In the genomic region with DNA sequence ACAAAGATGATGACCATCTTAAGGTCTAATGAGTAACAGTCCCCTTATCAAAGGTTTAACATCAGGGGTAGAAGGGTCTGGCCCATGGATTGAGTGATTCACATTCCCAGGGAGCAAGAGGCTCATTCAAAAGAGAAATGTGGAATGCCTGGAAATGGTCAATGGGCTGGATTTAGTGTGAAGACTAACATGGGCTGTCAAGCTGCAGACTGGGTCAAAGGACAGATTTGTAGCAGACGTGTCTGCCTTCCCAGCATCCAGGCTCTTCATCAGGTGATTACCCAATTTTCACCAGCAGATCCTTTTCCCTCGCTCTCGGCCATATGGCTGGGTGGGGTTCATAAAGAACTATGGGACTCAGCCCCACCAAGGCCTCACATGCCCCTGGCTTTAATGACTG, we compare ENCODE assay signal across 14 cellular contexts. TPM values are rescaled to one million over a fixed set of nuclear protein-coding genes. Genes with fewer than 3 reads are reported as not detected.
DNase-seq lines count a peak whose midpoint lies in the region; ATAC-seq and TF ChIP-seq lines count a peak whose summit lies in the region.
"Had no signal": no experiment of that assay in that cellular context is flagged by ENCODE, and none has a peak within 500 bp of the region (broad histone marks: within the 10 kb centered on the region; RNA-seq: fewer than 3 reads in every experiment).

No MANE protein-coding gene starts in this region.

- H3K9me3 ChIP-seq in CD4-positive, alpha-beta T cell (ENCODE audit: control insufficient read depth, low read length): no peaks in the 10 kb centered on the region
- no peaks in the 10 kb centered on the region for H3K9me3 ChIP-seq in lower lobe of right lung
- H3K9me3 ChIP-seq: BLaER1, body of pancreas, upper lobe of left lung had no signal

- no peak overlapping the region for H3K4me3 ChIP-seq in lower lobe of right lung
- H3K4me3 ChIP-seq: BLaER1, body of pancreas, upper lobe of left lung had no signal

- H3K4me3 Mint-ChIP-seq in CD4-positive, alpha-beta T cell: no peak overlapping the region
- H3K4me3 Mint-ChIP-seq in IgD-negative memory B cell: peak overlapping the region in 1 of 4 donors; percentile 27
- peak overlapping the region; percentile 73 for H3K4me3 Mint-ChIP-seq in central memory CD8-positive, alpha-beta T cell
- H3K4me3 Mint-ChIP-seq in naive B cell: peak overlapping the region in 3 of 8 donors; percentile 9 to 68 (median 20)

- H3K27ac Mint-ChIP-seq in CD4-positive, alpha-beta T cell: peak overlapping the region; percentile 91
- H3K27ac Mint-ChIP-seq in IgD-negative memory B cell (peak overlapping the region; percentile 39 to 91 (median 79)), naive B cell (peak overlapping the region; percentile 74 to 93 (median 84))
- peak overlapping the region; percentile 84 for H3K27ac Mint-ChIP-seq in central memory CD8-positive, alpha-beta T cell (ENCODE audit: low read depth)
- H3K27ac Mint-ChIP-seq: progenitor cell of endocrine pancreas had no signal

- CTCF ChIA-PET in CD4-positive, alpha-beta T cell (lab: Charles Lee): interaction anchor here (1.6 kb wide), 1 partner anchor 67 kb away, joined by 3 read pairs; no protein-coding TSS in a partner anchor

- H3K27me3 ChIP-seq in CD4-positive, alpha-beta T cell (ENCODE audit: control insufficient read depth, insufficient read depth, low read length): no peaks in the 10 kb centered on the region
- H3K27me3 ChIP-seq in lower lobe of right lung (ENCODE audit: low read depth): no peaks in the 10 kb centered on the region
- H3K27me3 ChIP-seq: BLaER1, body of pancreas, upper lobe of left lung had no signal

- no peak for DNase-seq in CD4-positive, alpha-beta T cell
- no peak for DNase-seq in central memory CD8-positive, alpha-beta T cell (ENCODE audit: low spot score in 2 of 2)
- DNase-seq in naive B cell (no peak), lower lobe of right lung (no peak), kidney tubule cell (ENCODE audit: low spot score) (no peak), activated gamma-delta T cell treated with Interleukin-2 at 50 U/mL for 16 hours (no peak)
- DNase-seq: body of pancreas, foreskin melanocyte, SIG-M5, upper lobe of left lung had no signal

- POLR2A ChIA-PET in CD4-positive, alpha-beta T cell (lab: Charles Lee): interaction anchor here (1.5 to 3.2 kb wide), 3 partner anchors 23 to 67 kb away, joined by 4 to 34 read pairs (median 8); a partner anchor contains a TSS

- intact Hi-C loops in CD4-positive, alpha-beta T cell (cut with DNase I, micrococcal nuclease): no loop called here
- intact Hi-C loops in lower lobe of right lung (cut with DNase I): no loop called here

- H3K27me3 Mint-ChIP-seq in CD4-positive, alpha-beta T cell: no peaks in the 10 kb centered on the region
- no peaks in the 10 kb centered on the region for H3K27me3 Mint-ChIP-seq in IgD-negative memory B cell
- H3K27me3 Mint-ChIP-seq in central memory CD8-positive, alpha-beta T cell: no peaks in the 10 kb centered on the region
- no peaks in the 10 kb centered on the region for H3K27me3 Mint-ChIP-seq in naive B cell
- H3K27me3 Mint-ChIP-seq: progenitor cell of endocrine pancreas had no signal

- H3K36me3 ChIP-seq in lower lobe of right lung: no peaks in the 10 kb centered on the region
- H3K36me3 ChIP-seq: upper lobe of left lung had no signal

- H3K36me3 Mint-ChIP-seq in CD4-positive, alpha-beta T cell (ENCODE audit: low read depth): no peaks in the 10 kb centered on the region
- peaks cover 3% of the 10 kb centered on the region for H3K36me3 Mint-ChIP-seq in IgD-negative memory B cell
- peaks cover 2% of the 10 kb centered on the region for H3K36me3 Mint-ChIP-seq in central memory CD8-positive, alpha-beta T cell (ENCODE audit: insufficient read depth)
- no peaks in the 10 kb centered on the region for H3K36me3 Mint-ChIP-seq in naive B cell

- H3K4me1 ChIP-seq in lower lobe of right lung: peaks cover 71% of the 10 kb centered on the region

- H3K9me3 Mint-ChIP-seq in CD4-positive, alpha-beta T cell: no peaks in the 10 kb centered on the region
- no peaks in the 10 kb centered on the region for H3K9me3 Mint-ChIP-seq in IgD-negative memory B cell
- H3K9me3 Mint-ChIP-seq in central memory CD8-positive, alpha-beta T cell: no peaks in the 10 kb centered on the region
- peaks cover 0 to 4% (median 0%) of the 10 kb centered on the region in 7 donors for H3K9me3 Mint-ChIP-seq in naive B cell

- ATAC-seq in CD4-positive, alpha-beta T cell (ENCODE audit: poor library complexity): no peak
- ATAC-seq in central memory CD8-positive, alpha-beta T cell (replicated peaks; ENCODE audit: extremely low read depth, poor library complexity, severe bottlenecking): no peak
- ATAC-seq in naive B cell (ENCODE audit: low read depth in 2 of 2) (no peak), lower lobe of right lung (no peak), HG03521 (IDR thresholded peaks at IDR 0.05; ENCODE audit: unreplicated experiment) (no peak)
- ATAC-seq: body of pancreas had no signal

- no peak for TF ChIP-seq CTCF in CD4-positive, alpha-beta T cell (IDR thresholded peaks at IDR 0.05)
- no peak for TF ChIP-seq CTCF in lower lobe of right lung (IDR thresholded peaks at IDR 0.05)

- H3K4me1 Mint-ChIP-seq in CD4-positive, alpha-beta T cell (ENCODE audit: low read depth): peaks cover 37% of the 10 kb centered on the region
- H3K4me1 Mint-ChIP-seq in IgD-negative memory B cell (peaks cover 25 to 42% (median 32%) of the 10 kb centered on the region in 3 donors), naive B cell (peaks cover 29 to 46% (median 42%) of the 10 kb centered on the region in 3 donors)
- peaks cover 48% of the 10 kb centered on the region for H3K4me1 Mint-ChIP-seq in central memory CD8-positive, alpha-beta T cell

- H3K27ac ChIP-seq in CD4-positive, alpha-beta T cell (ENCODE audit: low read depth, low read length): peak overlapping the region; percentile 26
- no peak overlapping the region for H3K27ac ChIP-seq in lower lobe of right lung
- H3K27ac ChIP-seq: BLaER1, body of pancreas had no signal

RNA-seq across cellular contexts. Expression of a gene that starts 26.8 kb away (rescaled TPM):
- total RNA-seq in CD4-positive, alpha-beta T cell: 1 to 10 TPM; 1.9 TPM
- polyA plus RNA-seq in IgD-negative memory B cell: 0.97 TPM
- 1 to 10 TPM in 1 of 6 donors, under 1 TPM in 4, not detected in 1; 0.38 to 1.1 (median 0.52) TPM for polyA plus RNA-seq in naive B cell (ENCODE audit: low read depth in 6 of 6)
- 20.7 TPM for total RNA-seq in lower lobe of right lung

RNA-seq across cellular contexts. Expression of a gene that starts 27.2 kb away (rescaled TPM):
- total RNA-seq in CD4-positive, alpha-beta T cell: 10 to 100 TPM; 13.3 to 14.0 TPM
- polyA plus RNA-seq in IgD-negative memory B cell (33.5 TPM), naive B cell (ENCODE audit: low read depth in 6 of 6) (10 to 100 TPM; 44.8 to 82.9 (median 52.9) TPM)
- total RNA-seq in lower lobe of right lung: 23.3 TPM
